8 cellular contexts compared by ENCODE assay signal in the genomic region with DNA sequence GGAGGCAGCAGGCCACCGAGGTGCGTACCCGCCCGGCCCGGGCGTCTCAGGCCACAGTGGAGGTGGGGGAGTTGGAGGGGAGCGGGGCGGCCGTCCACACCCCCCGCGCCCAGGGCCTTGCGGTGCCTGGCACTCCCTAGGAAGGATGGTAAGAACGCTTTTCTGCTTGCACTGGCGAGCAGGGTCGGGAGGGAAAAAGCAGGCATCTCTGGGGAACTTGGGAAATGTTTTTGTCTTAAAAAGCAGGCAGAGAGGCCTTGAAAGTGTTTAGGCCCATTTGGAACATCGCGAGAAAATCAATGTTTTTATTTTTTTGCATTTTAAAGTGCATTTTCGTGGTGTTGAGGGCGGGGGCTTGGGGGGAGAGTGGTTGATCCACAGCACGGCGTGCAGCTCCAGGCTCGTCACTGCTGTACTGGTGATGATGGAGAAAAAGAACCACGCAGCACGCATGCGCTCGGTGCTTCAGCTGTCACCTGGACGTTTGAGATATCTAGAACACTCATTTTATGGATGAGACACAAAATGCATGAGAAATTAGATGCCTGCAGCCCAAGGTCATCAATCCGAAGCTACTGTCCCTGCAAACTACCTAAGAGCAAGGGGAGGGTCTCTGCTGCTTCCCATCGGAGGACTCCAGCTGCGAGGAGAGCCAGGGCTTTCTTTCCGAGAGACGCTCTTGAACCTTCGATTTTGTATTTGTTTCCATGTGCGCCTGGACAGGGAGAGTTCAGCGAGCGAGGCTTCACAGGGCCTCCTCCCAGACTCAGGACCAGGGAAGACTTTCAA. TPM values are rescaled to one million over a fixed set of nuclear protein-coding genes. Genes with fewer than 3 reads are reported as not detected.
DNase-seq lines count a peak whose midpoint lies in the region; ATAC-seq, FAIRE-seq and TF ChIP-seq lines count a peak whose summit lies in the region.

No MANE protein-coding gene starts in this region.

- no peak for TF ChIP-seq POLR2A in sigmoid colon (IDR thresholded peaks at IDR 0.05)

- no peak for FAIRE-seq in GM19239 (lab: Jason Lieb, UNC)

- H3K27ac ChIP-seq in RWPE2 (ENCODE audit: poor library complexity, severe bottlenecking) (no peak overlapping the region), iPS DF 6.9 (ENCODE audit: low read length) (no peak overlapping the region), sigmoid colon (no peak overlapping the region)

- H3K27me3 ChIP-seq in H7 (ENCODE audit: control insufficient read depth, insufficient read depth, low read length) (peaks cover 94% of the 10 kb centered on the region), RWPE2 (ENCODE audit: insufficient read depth, poor library complexity, severe bottlenecking) (peaks cover 10% of the 10 kb centered on the region), iPS DF 6.9 (ENCODE audit: control insufficient read depth, insufficient read depth, low read length) (peaks cover 66% of the 10 kb centered on the region), sigmoid colon (peaks cover 54 to 100% (median 93%) of the 10 kb centered on the region in 3 donors)

- TF ChIP-seq EP300 in sigmoid colon (IDR thresholded peaks at IDR 0.05): no peak

- no CpG with 5 or more reads among the region's 36 CpGs for WGBS in iPS DF 6.9 (ENCODE audit: insufficient coverage, insufficient read length)
- WGBS in sigmoid colon, 2 donors: 13 to 28% methylated on average over 36 of the region's 36 CpGs

- ATAC-seq in RWPE2 (ENCODE audit: low read depth): no peak
- ATAC-seq in HG02610 (IDR thresholded peaks at IDR 0.05; ENCODE audit: unreplicated experiment): no peak

- H3K4me1 ChIP-seq in RWPE2 (ENCODE audit: insufficient read depth, poor library complexity, severe bottlenecking): peaks cover 10% of the 10 kb centered on the region
- peaks cover 1% of the 10 kb centered on the region; the same call in 1 of the 2 replicates for H3K4me1 ChIP-seq in iPS DF 6.9 (ENCODE audit: control insufficient read depth, insufficient read depth, low read length)
- H3K4me1 ChIP-seq in sigmoid colon: peaks cover 0 to 51% (median 47%) of the 10 kb centered on the region in 4 donors

- H3K4me3 ChIP-seq in H7 (ENCODE audit: insufficient read depth, low read depth, low read length) (peak overlapping the region; percentile 28; the same call in 1 of the 2 replicates), RWPE2 (ENCODE audit: severe bottlenecking) (peak overlapping the region; percentile 30), iPS DF 6.9 (ENCODE audit: low read length) (peak overlapping the region; percentile 23; the same call in 1 of the 2 replicates), sigmoid colon (peak overlapping the region in 3 of 4 donors; percentile 22 to 33 (median 32))

- TF ChIP-seq CTCF in RWPE2 (IDR thresholded peaks at IDR 0.05; ENCODE audit: poor library complexity, severe bottlenecking) (peak; percentile 41), sigmoid colon (IDR thresholded peaks at IDR 0.05) (no peak)

- intact Hi-C loops in sigmoid colon (cut with DNase I): no loop called here

- H3K9me3 ChIP-seq in RWPE2 (ENCODE audit: severe bottlenecking) (no peaks in the 10 kb centered on the region), iPS DF 6.9 (ENCODE audit: control insufficient read depth, insufficient read depth, low read length) (no peaks in the 10 kb centered on the region), sigmoid colon (no peaks in the 10 kb centered on the region)

- DNase-seq in H7 (peak; percentile 65), RWPE2 (ENCODE audit: low spot score) (no peak), iPS DF 6.9 (ENCODE audit: low read depth, low spot score) (no peak), sigmoid colon (no peak), HUDEP-2 (lab: John Stamatoyannopoulos, UW; ENCODE audit: unreplicated experiment in 76 of 76) (no peak), GM19239 (ENCODE audit: insufficient read length, low spot score) (no peak), DMS 273 (lab: John Stamatoyannopoulos, UW; ENCODE audit: unreplicated experiment) (no peak)

- no peaks in the 10 kb centered on the region for H3K36me3 ChIP-seq in H7 (replicated peaks; ENCODE audit: control insufficient read depth, insufficient read depth, low read length)
- H3K36me3 ChIP-seq in RWPE2 (ENCODE audit: low read depth): no peaks in the 10 kb centered on the region
- H3K36me3 ChIP-seq in iPS DF 6.9 (ENCODE audit: control insufficient read depth, insufficient read depth, low read length): no peaks in the 10 kb centered on the region
- no peaks in the 10 kb centered on the region for H3K36me3 ChIP-seq in sigmoid colon

RNA-seq across cellular contexts. Expression of a gene that starts 2.2 kb away (rescaled TPM):
- not detected in 2 replicates for total RNA-seq in H7 (2014; rRNA removed; shearing (Covaris generic))
- total RNA-seq in sigmoid colon: 1 to 10 TPM in 1 of 4 donors, under 1 TPM in 2, not detected in 1; 0.33 to 3.9 (median 0.36) TPM
- polyA plus RNA-seq in sigmoid colon: 1 to 10 TPM; 1.8 to 5.8 (median 2.1) TPM
